ENCODE assay signal across 18 cellular contexts in genomic region chr4:108191269-108191914, GRCh38. TPM values are rescaled to one million over a fixed set of nuclear protein-coding genes. Genes with fewer than 3 reads are reported as not detected.
"Had no signal": no experiment of that assay in that cellular context is flagged by ENCODE, and none has a peak within 500 bp of the region (broad histone marks: within the 10 kb centered on the region; RNA-seq: fewer than 3 reads in every experiment).

No MANE protein-coding gene starts in this region.

- ATAC-seq: activated T-cell treated with anti-CD3 and anti-CD28 coated beads, Interleukin-2, amount 50 U/mL, for 4 hours; foreskin keratinocyte; left lung; pancreas had no signal

- H3K27ac Mint-ChIP-seq: activated B cell treated with CpG ODN at 0.5 μM for 24 hours; dendritic cell treated with granulocyte-macrophage colony-stimulating factor and Interleukin-4, amounts not matched to agents 40 ng/mL and 50 ng/mL, for 4 days; naive B cell; T-helper 2 cell treated with Interferon-gamma antibody and Interleukin-4, amounts not matched to agents 5 μg/mL and 100 μg/mL, for 36 hours had no signal

- DNase-seq: activated B cell treated with CpG ODN at 0.5 μM for 24 hours; activated CD4-positive, alpha-beta T cell treated with anti-CD3 and anti-CD28 coated beads, Interleukin-2, amount 50 U/mL, for 4 hours; activated effector memory CD4-positive, alpha-beta T cell treated with anti-CD3 and anti-CD28 coated beads, Interleukin-2, amount 50 U/mL, for 16 hours; activated T-cell treated with anti-CD3 and anti-CD28 coated beads, Interleukin-2, amount 50 U/mL, for 4 hours; effector memory CD4-positive, alpha-beta T cell; foreskin keratinocyte; glutamatergic neuron; hypothalamus; kidney; left lung; mammary epithelial cell; naive B cell; pancreas; sigmoid colon; spleen had no signal

- H3K9me3 ChIP-seq: left lung, pancreas, sigmoid colon, spleen had no signal

- H3K4me1 Mint-ChIP-seq: activated B cell treated with CpG ODN at 0.5 μM for 24 hours, naive B cell had no signal

- H3K27me3 Mint-ChIP-seq: dendritic cell treated with granulocyte-macrophage colony-stimulating factor and Interleukin-4, amounts not matched to agents 40 ng/mL and 50 ng/mL, for 4 days had no signal

- H3K27ac ChIP-seq: foreskin keratinocyte, left lung, pancreas, sigmoid colon, spleen had no signal

- H3K4me3 ChIP-seq: left lung, pancreas, sigmoid colon, spleen had no signal

- H3K4me3 Mint-ChIP-seq: activated B cell treated with CpG ODN at 0.5 μM for 24 hours; activated T-cell treated with anti-CD3 and anti-CD28 coated beads, Interleukin-2, amount 50 U/mL, for 4 hours; dendritic cell treated with granulocyte-macrophage colony-stimulating factor and Interleukin-4, amounts not matched to agents 40 ng/mL and 50 ng/mL, for 4 days; naive B cell; T-helper 2 cell treated with Interferon-gamma antibody and Interleukin-4, amounts not matched to agents 5 μg/mL and 100 μg/mL, for 36 hours had no signal

- H3K4me1 ChIP-seq: foreskin keratinocyte, left lung, pancreas, sigmoid colon, spleen had no signal

- H3K36me3 Mint-ChIP-seq: naive B cell had no signal

- H3K27me3 ChIP-seq: foreskin keratinocyte, left lung, pancreas, sigmoid colon, spleen had no signal

- H3K36me3 ChIP-seq: left lung, pancreas, sigmoid colon, spleen had no signal

- H3K9me3 Mint-ChIP-seq: activated B cell treated with CpG ODN at 0.5 μM for 24 hours; activated T-cell treated with anti-CD3 and anti-CD28 coated beads, Interleukin-2, amount 50 U/mL, for 4 hours; dendritic cell treated with granulocyte-macrophage colony-stimulating factor and Interleukin-4, amounts not matched to agents 40 ng/mL and 50 ng/mL, for 4 days; naive B cell; T-helper 2 cell treated with Interferon-gamma antibody and Interleukin-4, amounts not matched to agents 5 μg/mL and 100 μg/mL, for 36 hours had no signal

RNA-seq across cellular contexts. Expression of gene LEF1, which starts 22.7 kb away (rescaled TPM):
- total RNA-seq: bronchial epithelial cell had no signal
